Comparison of ENCODE assay signal across 12 cellular contexts in the genomic region with DNA sequence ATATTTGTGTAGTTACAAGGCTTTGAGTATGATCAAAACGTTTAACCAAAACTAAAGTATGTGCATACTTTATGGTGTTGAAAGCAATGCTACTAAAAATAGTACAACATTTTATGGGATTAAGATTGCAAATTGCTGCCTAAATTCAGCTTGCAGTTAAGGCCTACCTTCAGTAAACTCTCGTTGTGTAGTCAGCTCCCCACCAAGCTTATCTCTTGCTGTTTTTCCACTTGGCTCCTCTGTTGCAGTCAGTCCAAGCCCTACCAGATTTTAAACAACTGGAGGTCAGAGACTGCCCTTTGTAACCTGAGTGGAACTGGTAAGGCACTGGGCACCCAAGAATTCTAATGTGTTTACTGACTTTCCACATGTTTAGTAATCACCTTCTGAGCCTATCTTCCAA. TPM values are rescaled to one million over a fixed set of nuclear protein-coding genes. Genes with fewer than 3 reads are reported as not detected.
A peak's percentile ranks its signal among the peaks of the same experiment; 100 is the strongest.
DNase-seq lines count a peak whose midpoint lies in the region; ATAC-seq and TF ChIP-seq lines count a peak whose summit lies in the region.
"Had no signal": no experiment of that assay in that cellular context is flagged by ENCODE, and none has a peak within 500 bp of the region (broad histone marks: within the 10 kb centered on the region; RNA-seq: fewer than 3 reads in every experiment).

No MANE protein-coding gene starts in this region.

- peaks cover 4 to 34% (median 10%) of the 10 kb centered on the region in 3 donors for H3K36me3 Mint-ChIP-seq in CD8-positive, alpha-beta memory T cell
- H3K36me3 Mint-ChIP-seq in neural crest cell (ENCODE audit: low read depth) = no peaks in the 10 kb centered on the region

- H3K4me3 Mint-ChIP-seq in CD8-positive, alpha-beta memory T cell = no peak overlapping the region
- no peak overlapping the region for H3K4me3 Mint-ChIP-seq in neural crest cell

- H3K27me3 ChIP-seq in CD8-positive, alpha-beta memory T cell (ENCODE audit: insufficient read depth, low read length, poor library complexity, severe bottlenecking) = no peaks in the 10 kb centered on the region
- H3K27me3 ChIP-seq in dorsolateral prefrontal cortex = no peaks in the 10 kb centered on the region
- H3K27me3 ChIP-seq: brain microvascular endothelial cell had no signal

- H3K36me3 ChIP-seq in CD8-positive, alpha-beta memory T cell (ENCODE audit: insufficient read depth, low read length) = no peaks in the 10 kb centered on the region
- H3K36me3 ChIP-seq: brain microvascular endothelial cell had no signal

- H3K9me3 ChIP-seq in CD8-positive, alpha-beta memory T cell (ENCODE audit: low read length) = no peaks in the 10 kb centered on the region

- H3K4me1 Mint-ChIP-seq in CD8-positive, alpha-beta memory T cell = peaks cover 22 to 48% (median 37%) of the 10 kb centered on the region in 3 donors
- peaks cover 41% of the 10 kb centered on the region for H3K4me1 Mint-ChIP-seq in neural crest cell

- no peak overlapping the region for H3K4me3 ChIP-seq in CD8-positive, alpha-beta memory T cell (ENCODE audit: low read length)
- H3K4me3 ChIP-seq in fibroblast of the aortic adventitia (ENCODE audit: low read depth, low read length) (no peak overlapping the region), dorsolateral prefrontal cortex (no peak overlapping the region)
- H3K4me3 ChIP-seq: lung had no signal

- ATAC-seq in GM21619 (IDR thresholded peaks at IDR 0.05; ENCODE audit: unreplicated experiment) (no peak), HG03457 (IDR thresholded peaks at IDR 0.05; ENCODE audit: unreplicated experiment) (no peak)

- POLR2A ChIA-PET in CD8-positive, alpha-beta memory T cell (lab: Charles Lee) = no interaction called here

- intact Hi-C loops in dorsolateral prefrontal cortex (cut with DNase I) = no loop called here

- H3K4me1 ChIP-seq in CD8-positive, alpha-beta memory T cell (ENCODE audit: insufficient read depth, low read length) = no peaks in the 10 kb centered on the region

- H3K27ac Mint-ChIP-seq in CD8-positive, alpha-beta memory T cell = peak overlapping the region in 2 of 8 donors; percentile 21 to 63
- peak overlapping the region; percentile 94 for H3K27ac Mint-ChIP-seq in neural crest cell (ENCODE audit: unreplicated experiment)

- H3K9me3 Mint-ChIP-seq in CD8-positive, alpha-beta memory T cell = no peaks in the 10 kb centered on the region
- no peaks in the 10 kb centered on the region for H3K9me3 Mint-ChIP-seq in neural crest cell

- CTCF ChIA-PET in CD8-positive, alpha-beta memory T cell (lab: Charles Lee) = interaction anchor here (1.7 kb wide), 1 partner anchor 7 kb away, joined by 7 read pairs; no protein-coding TSS in a partner anchor

- no peak for DNase-seq in CD8-positive, alpha-beta memory T cell
- DNase-seq in NAMALWA (ENCODE audit: low spot score) (peak; percentile 48), fibroblast of the aortic adventitia (ENCODE audit: low read depth) (peak; percentile 60), neural crest cell (ENCODE audit: low read depth, low spot score) (no peak), dorsolateral prefrontal cortex (no peak), HPDE6-E6E7 (ENCODE audit: extremely low spot score) (no peak)
- DNase-seq: activated CD4-positive, alpha-beta T cell treated with anti-CD3 and anti-CD28 coated beads for 1 hour; brain microvascular endothelial cell; NCI-H524 treated with DMSO at 0.1 percent for 48 hours had no signal

- H3K27me3 Mint-ChIP-seq in CD8-positive, alpha-beta memory T cell = no peaks in the 10 kb centered on the region
- H3K27me3 Mint-ChIP-seq in neural crest cell (ENCODE audit: low read depth) = no peaks in the 10 kb centered on the region

- TF ChIP-seq CTCF in fibroblast of the aortic adventitia (IDR thresholded peaks at IDR 0.05; ENCODE audit: insufficient read depth, low read length) = no peak
- TF ChIP-seq CTCF in neural crest cell (conservative IDR thresholded peaks at IDR 0.05) = no peak
- TF ChIP-seq CTCF in dorsolateral prefrontal cortex (IDR thresholded peaks at IDR 0.05 in 54 of 56, conservative IDR thresholded peaks at IDR 0.05 in 2 of 56; ENCODE audit: low read depth in 1 of 56, partially characterized antibody in 56 of 56) = no peak

- H3K27ac ChIP-seq in CD8-positive, alpha-beta memory T cell (ENCODE audit: low read depth, low read length) = peak overlapping the region; percentile 32
- H3K27ac ChIP-seq in dorsolateral prefrontal cortex = peak overlapping the region in 7 of 59 donors; percentile 8 to 40 (median 27)
- H3K27ac ChIP-seq: brain microvascular endothelial cell had no signal

RNA-seq across cellular contexts. Expression of a gene that starts 25.7 kb away (rescaled TPM):
- total RNA-seq in CD8-positive, alpha-beta memory T cell = 10 to 100 TPM; 29.7 to 32.9 TPM
- polyA plus RNA-seq in CD8-positive, alpha-beta memory T cell = 20.9 TPM
- 21.9 and 41.9 TPM in 2 replicates for total RNA-seq in fibroblast of the aortic adventitia (ENCODE audit: low replicate concordance)
- 34.1 and 37.8 TPM in 2 replicates for total RNA-seq in neural crest cell
- 10 to 100 TPM; 37.6 to 89.2 (median 55.4) TPM for total RNA-seq in dorsolateral prefrontal cortex

Comparison
In these comparisons a context has a peak if more than half of its experiments do, and no peak if none do; other contexts are left out.
1. DNase-seq: peak in NAMALWA (single experiment) and fibroblast of the aortic adventitia (single experiment); none in CD8-positive, alpha-beta memory T cell (0 of 5), neural crest cell (single experiment), dorsolateral prefrontal cortex (0 of 10) and HPDE6-E6E7 (single experiment).